In the genomic region with DNA sequence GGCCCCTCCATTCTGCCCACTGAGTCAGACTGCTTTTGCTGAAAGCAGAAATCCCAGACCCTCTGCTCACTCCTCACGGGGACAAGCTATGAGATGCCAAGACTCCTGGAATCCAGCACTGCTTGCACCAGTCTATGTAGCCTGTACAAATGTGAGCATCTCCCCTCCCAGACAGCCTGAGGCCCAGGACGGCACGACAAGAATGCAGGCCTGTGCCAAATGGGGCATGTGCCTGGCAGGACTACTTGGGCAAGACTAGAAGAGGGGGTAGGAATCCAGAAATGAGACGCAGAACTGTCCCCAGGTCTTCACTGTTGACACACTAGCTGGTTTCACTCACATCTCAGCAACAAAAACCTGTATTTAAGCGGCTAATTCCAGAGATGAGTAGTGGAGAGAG, we compare ENCODE assay signal across 14 cellular contexts. TPM values are rescaled to one million over a fixed set of nuclear protein-coding genes. Genes with fewer than 3 reads are reported as not detected.
DNase-seq lines count a peak whose midpoint lies in the region; ATAC-seq and TF ChIP-seq lines count a peak whose summit lies in the region.
"Had no signal": no experiment of that assay in that cellular context is flagged by ENCODE, and none has a peak within 500 bp of the region (broad histone marks: within the 10 kb centered on the region; RNA-seq: fewer than 3 reads in every experiment).

No MANE protein-coding gene starts in this region.

- H3K4me3 Mint-ChIP-seq in osteocyte (ENCODE audit: unreplicated experiment) = no peak overlapping the region
- H3K4me3 Mint-ChIP-seq: activated naive CD8-positive, alpha-beta T cell treated with anti-CD3 and anti-CD28 coated beads, Interleukin-2, amount 50 U/mL, for 24 hours; memory B cell had no signal

- no peaks in the 10 kb centered on the region for H3K9me3 Mint-ChIP-seq in osteocyte (ENCODE audit: unreplicated experiment)
- H3K9me3 Mint-ChIP-seq: activated naive CD8-positive, alpha-beta T cell treated with anti-CD3 and anti-CD28 coated beads, Interleukin-2, amount 50 U/mL, for 24 hours; memory B cell had no signal

- no peaks in the 10 kb centered on the region for H3K36me3 Mint-ChIP-seq in osteocyte (ENCODE audit: unreplicated experiment)
- H3K36me3 Mint-ChIP-seq: memory B cell had no signal

- ATAC-seq in Right ventricle myocardium inferior (peak; percentile 61), HG02798 (IDR thresholded peaks at IDR 0.05; ENCODE audit: poor library complexity, unreplicated experiment) (no peak)
- ATAC-seq: activated naive CD8-positive, alpha-beta T cell treated with anti-CD3 and anti-CD28 coated beads, Interleukin-2, amount 50 U/mL, for 24 hours had no signal

- H3K27ac Mint-ChIP-seq in osteocyte (ENCODE audit: unreplicated experiment) = peak overlapping the region; percentile 66
- H3K27ac Mint-ChIP-seq: activated naive CD8-positive, alpha-beta T cell treated with anti-CD3 and anti-CD28 coated beads, Interleukin-2, amount 50 U/mL, for 24 hours; memory B cell; progenitor cell of endocrine pancreas had no signal

- TF ChIP-seq CTCF in osteocyte (IDR thresholded peaks at IDR 0.05) = no peak

- DNase-seq in Right ventricle myocardium inferior (ENCODE audit: missing footprints) (no peak), cardiac septum (ENCODE audit: low spot score) (no peak), foreskin melanocyte (peak; percentile 74), osteocyte (ENCODE audit: extremely low spot score, unreplicated experiment) (no peak), SIG-M5 treated with dmso at 0.1 percent for 504 hours (lab: John Stamatoyannopoulos, UW; ENCODE audit: unreplicated experiment) (no peak), NCI-H1105 (lab: John Stamatoyannopoulos, UW) (no peak)
- DNase-seq in activated CD4-positive, alpha-beta T cell treated with anti-CD3 and anti-CD28 coated beads for 1 hour = no peak
- DNase-seq: activated naive CD8-positive, alpha-beta T cell treated with anti-CD3 and anti-CD28 coated beads, Interleukin-2, amount 50 U/mL, for 24 hours; Calu3; effector CD4-positive, alpha-beta T cell; NCI-H2227 treated with DMSO at 0.1 percent for 48 hours had no signal

- H3K4me1 Mint-ChIP-seq in osteocyte (ENCODE audit: unreplicated experiment) = peaks cover 26% of the 10 kb centered on the region

- H3K27me3 Mint-ChIP-seq in osteocyte (ENCODE audit: unreplicated experiment) = no peaks in the 10 kb centered on the region
- H3K27me3 Mint-ChIP-seq: memory B cell had no signal

- intact Hi-C loops in Right ventricle myocardium inferior (cut with DNase I) = no loop called here
- intact Hi-C loops in cardiac septum (cut with DNase I) = no loop called here

RNA-seq across cellular contexts. Expression of gene MYO1C, which starts 2.8 kb away (rescaled TPM):
- 196 TPM for total RNA-seq in Right ventricle myocardium inferior
- 209 TPM for total RNA-seq in cardiac septum
- 183 and 184 TPM in 2 replicates for total RNA-seq in osteocyte

RNA-seq across cellular contexts. Expression of gene INPP5K, which starts 21.1 kb away (rescaled TPM):
- total RNA-seq in Right ventricle myocardium inferior (35.4 TPM), cardiac septum (34.2 TPM), osteocyte (44.5 and 49.4 TPM in 2 replicates)

RNA-seq across cellular contexts. Expression of gene CRK, which starts 39.2 kb away (rescaled TPM):
- total RNA-seq in Right ventricle myocardium inferior (43.9 TPM), cardiac septum (43.4 TPM), osteocyte (55.8 and 57.1 TPM in 2 replicates)
